1 cellular context compared by ENCODE assay signal in genomic region chr7:154676422-154677073, GRCh38.
A peak's percentile ranks its signal among the peaks of the same experiment; 100 is the strongest.
TF ChIP-seq lines count a peak whose summit lies in the region.

No MANE protein-coding gene starts in this region.

TF ChIP-seq in K562, 482 proteins besides CTCF, POLR2A, EP300 and RAD21 (continued from another document and continues in another):
- TF ChIP-seq, protein P1, sequence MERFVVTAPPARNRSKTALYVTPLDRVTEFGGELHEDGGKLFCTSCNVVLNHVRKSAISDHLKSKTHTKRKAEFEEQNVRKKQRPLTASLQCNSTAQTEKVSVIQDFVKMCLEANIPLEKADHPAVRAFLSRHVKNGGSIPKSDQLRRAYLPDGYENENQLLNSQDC (CRISPR knock-in tag; IDR thresholded peaks at IDR 0.05): no peak
- 0 out of 2 replicates have a peak, but pooled peaks have one; percentile 17 for TF ChIP-seq ZNF134 (CRISPR knock-in tag; conservative IDR thresholded peaks at IDR 0.05)
- TF ChIP-seq BDP1 (IDR thresholded peaks at IDR 0.05; ENCODE audit: insufficient read depth, insufficient read length): no peak
- peak; percentile 55; the same call in 1 of the 2 replicates for TF ChIP-seq JUNB (CRISPR knock-in tag; conservative IDR thresholded peaks at IDR 0.05)
- TF ChIP-seq ZNF551 (CRISPR knock-in tag; IDR thresholded peaks at IDR 0.05): no peak
- TF ChIP-seq ZNF140 (CRISPR knock-in tag; IDR thresholded peaks at IDR 0.05): no peak
- TF ChIP-seq STAT6 (CRISPR knock-in tag; IDR thresholded peaks at IDR 0.05): 0 out of 2 replicates have a peak, but pooled peaks have one; percentile 74
- no peak for TF ChIP-seq THRAP3 (IDR thresholded peaks at IDR 0.05; ENCODE audit: borderline replicate concordance)
- peak; percentile 82 for TF ChIP-seq ZBTB33 (CRISPR knock-in tag; IDR thresholded peaks at IDR 0.05)
- 0 out of 2 replicates have a peak, but pooled peaks have one; percentile 17 for TF ChIP-seq ZNF324 (CRISPR knock-in tag; IDR thresholded peaks at IDR 0.05)
- TF ChIP-seq ZNF124 (CRISPR knock-in tag; IDR thresholded peaks at IDR 0.05): no peak
- TF ChIP-seq, protein P2, sequence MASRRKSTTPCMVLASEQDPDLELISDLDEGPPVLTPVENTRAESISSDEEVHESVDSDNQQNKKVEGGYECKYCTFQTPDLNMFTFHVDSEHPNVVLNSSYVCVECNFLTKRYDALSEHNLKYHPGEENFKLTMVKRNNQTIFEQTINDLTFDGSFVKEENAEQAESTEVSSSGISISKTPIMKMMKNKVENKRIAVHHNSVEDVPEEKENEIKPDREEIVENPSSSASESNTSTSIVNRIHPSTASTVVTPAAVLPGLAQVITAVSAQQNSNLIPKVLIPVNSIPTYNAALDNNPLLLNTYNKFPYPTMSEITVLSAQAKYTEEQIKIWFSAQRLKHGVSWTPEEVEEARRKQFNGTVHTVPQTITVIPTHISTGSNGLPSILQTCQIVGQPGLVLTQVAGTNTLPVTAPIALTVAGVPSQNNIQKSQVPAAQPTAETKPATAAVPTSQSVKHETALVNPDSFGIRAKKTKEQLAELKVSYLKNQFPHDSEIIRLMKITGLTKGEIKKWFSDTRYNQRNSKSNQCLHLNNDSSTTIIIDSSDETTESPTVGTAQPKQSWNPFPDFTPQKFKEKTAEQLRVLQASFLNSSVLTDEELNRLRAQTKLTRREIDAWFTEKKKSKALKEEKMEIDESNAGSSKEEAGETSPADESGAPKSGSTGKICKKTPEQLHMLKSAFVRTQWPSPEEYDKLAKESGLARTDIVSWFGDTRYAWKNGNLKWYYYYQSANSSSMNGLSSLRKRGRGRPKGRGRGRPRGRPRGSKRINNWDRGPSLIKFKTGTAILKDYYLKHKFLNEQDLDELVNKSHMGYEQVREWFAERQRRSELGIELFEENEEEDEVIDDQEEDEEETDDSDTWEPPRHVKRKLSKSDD (conservative IDR thresholded peaks at IDR 0.05; ENCODE audit: low read length): no peak
- TF ChIP-seq SIN3B (IDR thresholded peaks at IDR 0.05; ENCODE audit: low read depth): peak; percentile 38; the same call in 1 of the 2 replicates
- no peak for TF ChIP-seq ILK (tag; IDR thresholded peaks at IDR 0.05; ENCODE audit: borderline replicate concordance, low read depth)
- TF ChIP-seq SIN3A (IDR thresholded peaks at IDR 0.05; ENCODE audit: borderline replicate concordance in 2 of 2, control insufficient read depth in 1 of 2, low read depth in 2 of 2, low read length in 2 of 2): no peak; a peak in 1 of 4 replicates
- TF ChIP-seq NR2C1 (IDR thresholded peaks at IDR 0.05): peak; percentile 68
- TF ChIP-seq NR2C1 (tag; IDR thresholded peaks at IDR 0.05): peak; percentile 58; the same call in 1 of the 2 replicates
- TF ChIP-seq ZNF239 (CRISPR knock-in tag; IDR thresholded peaks at IDR 0.05): peak; percentile 37; the same call in 1 of the 2 replicates
- peak; percentile 97 for TF ChIP-seq NBN (IDR thresholded peaks at IDR 0.05; ENCODE audit: low read depth)
- TF ChIP-seq, protein P3, sequence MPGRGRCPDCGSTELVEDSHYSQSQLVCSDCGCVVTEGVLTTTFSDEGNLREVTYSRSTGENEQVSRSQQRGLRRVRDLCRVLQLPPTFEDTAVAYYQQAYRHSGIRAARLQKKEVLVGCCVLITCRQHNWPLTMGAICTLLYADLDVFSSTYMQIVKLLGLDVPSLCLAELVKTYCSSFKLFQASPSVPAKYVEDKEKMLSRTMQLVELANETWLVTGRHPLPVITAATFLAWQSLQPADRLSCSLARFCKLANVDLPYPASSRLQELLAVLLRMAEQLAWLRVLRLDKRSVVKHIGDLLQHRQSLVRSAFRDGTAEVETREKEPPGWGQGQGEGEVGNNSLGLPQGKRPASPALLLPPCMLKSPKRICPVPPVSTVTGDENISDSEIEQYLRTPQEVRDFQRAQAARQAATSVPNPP (IDR thresholded peaks at IDR 0.05; ENCODE audit: borderline replicate concordance, insufficient read depth, insufficient read length): no peak
- TF ChIP-seq, protein P4, sequence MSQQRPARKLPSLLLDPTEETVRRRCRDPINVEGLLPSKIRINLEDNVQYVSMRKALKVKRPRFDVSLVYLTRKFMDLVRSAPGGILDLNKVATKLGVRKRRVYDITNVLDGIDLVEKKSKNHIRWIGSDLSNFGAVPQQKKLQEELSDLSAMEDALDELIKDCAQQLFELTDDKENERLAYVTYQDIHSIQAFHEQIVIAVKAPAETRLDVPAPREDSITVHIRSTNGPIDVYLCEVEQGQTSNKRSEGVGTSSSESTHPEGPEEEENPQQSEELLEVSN (IDR thresholded peaks at IDR 0.05; ENCODE audit: borderline replicate concordance in 1 of 2, extremely low read depth in 1 of 2, insufficient read depth in 1 of 2, insufficient read length in 1 of 2, low read depth in 1 of 2, low read length in 1 of 2, poor library complexity in 1 of 2, severe bottlenecking in 1 of 2): peak; percentile 21 to 75
- TF ChIP-seq BRF1 (IDR thresholded peaks at IDR 0.05; ENCODE audit: borderline replicate concordance, extremely low read depth, insufficient read length): no peak
- TF ChIP-seq, protein P5, sequence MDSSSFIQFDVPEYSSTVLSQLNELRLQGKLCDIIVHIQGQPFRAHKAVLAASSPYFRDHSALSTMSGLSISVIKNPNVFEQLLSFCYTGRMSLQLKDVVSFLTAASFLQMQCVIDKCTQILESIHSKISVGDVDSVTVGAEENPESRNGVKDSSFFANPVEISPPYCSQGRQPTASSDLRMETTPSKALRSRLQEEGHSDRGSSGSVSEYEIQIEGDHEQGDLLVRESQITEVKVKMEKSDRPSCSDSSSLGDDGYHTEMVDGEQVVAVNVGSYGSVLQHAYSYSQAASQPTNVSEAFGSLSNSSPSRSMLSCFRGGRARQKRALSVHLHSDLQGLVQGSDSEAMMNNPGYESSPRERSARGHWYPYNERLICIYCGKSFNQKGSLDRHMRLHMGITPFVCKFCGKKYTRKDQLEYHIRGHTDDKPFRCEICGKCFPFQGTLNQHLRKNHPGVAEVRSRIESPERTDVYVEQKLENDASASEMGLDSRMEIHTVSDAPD (CRISPR knock-in tag; IDR thresholded peaks at IDR 0.05): no peak
- TF ChIP-seq FOXJ2 (tag; IDR thresholded peaks at IDR 0.05): 0 out of 2 replicates have a peak, but pooled peaks have one; percentile 51
- no peak for TF ChIP-seq GTF2A2 (tag; IDR thresholded peaks at IDR 0.05)
- TF ChIP-seq SRSF7 (optimal IDR thresholded peaks at IDR 0.05; ENCODE audit: low read depth, low read length): no peak
- peak; percentile 89 for TF ChIP-seq CBFA2T2 (conservative IDR thresholded peaks at IDR 0.05)
- peak; percentile 76 for TF ChIP-seq ATF3 (IDR thresholded peaks at IDR 0.05)
- peak; percentile 78 for TF ChIP-seq ATF3 (CRISPR knock-in tag; conservative IDR thresholded peaks at IDR 0.05)
- TF ChIP-seq NFATC3 (IDR thresholded peaks at IDR 0.05): no peak
- TF ChIP-seq ZBTB43 (CRISPR knock-in tag; IDR thresholded peaks at IDR 0.05): no peak
- TF ChIP-seq ZNF24 (IDR thresholded peaks at IDR 0.05): peak; percentile 22; the same call in 1 of the 2 replicates
- TF ChIP-seq ZBED1 (IDR thresholded peaks at IDR 0.05): no peak
- TF ChIP-seq NR3C1 (CRISPR knock-in tag; IDR thresholded peaks at IDR 0.05): no peak
- TF ChIP-seq PYGO2 (tag; IDR thresholded peaks at IDR 0.05): no peak
- peak; percentile 75 for TF ChIP-seq JUND (IDR thresholded peaks at IDR 0.05; ENCODE audit: borderline replicate concordance, low read depth, low read length)
- TF ChIP-seq JUND (tag; IDR thresholded peaks at IDR 0.05; ENCODE audit: borderline replicate concordance, low read depth, low read length): peak; percentile 89; the same call in 2 of the 3 replicates
- peak; percentile 69; the same call in 1 of the 2 replicates for TF ChIP-seq MTA1 (IDR thresholded peaks at IDR 0.05; ENCODE audit: borderline replicate concordance)
- no peak for TF ChIP-seq PTTG1 (tag; IDR thresholded peaks at IDR 0.05; ENCODE audit: low read depth)
- TF ChIP-seq, protein P6, sequence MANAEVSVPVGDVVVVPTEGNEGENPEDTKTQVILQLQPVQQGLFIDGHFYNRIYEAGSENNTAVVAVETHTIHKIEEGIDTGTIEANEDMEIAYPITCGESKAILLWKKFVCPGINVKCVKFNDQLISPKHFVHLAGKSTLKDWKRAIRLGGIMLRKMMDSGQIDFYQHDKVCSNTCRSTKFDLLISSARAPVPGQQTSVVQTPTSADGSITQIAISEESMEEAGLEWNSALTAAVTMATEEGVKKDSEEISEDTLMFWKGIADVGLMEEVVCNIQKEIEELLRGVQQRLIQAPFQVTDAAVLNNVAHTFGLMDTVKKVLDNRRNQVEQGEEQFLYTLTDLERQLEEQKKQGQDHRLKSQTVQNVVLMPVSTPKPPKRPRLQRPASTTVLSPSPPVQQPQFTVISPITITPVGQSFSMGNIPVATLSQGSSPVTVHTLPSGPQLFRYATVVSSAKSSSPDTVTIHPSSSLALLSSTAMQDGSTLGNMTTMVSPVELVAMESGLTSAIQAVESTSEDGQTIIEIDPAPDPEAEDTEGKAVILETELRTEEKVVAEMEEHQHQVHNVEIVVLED (CRISPR knock-in tag; IDR thresholded peaks at IDR 0.05): peak; percentile 41
- TF ChIP-seq, protein P7, sequence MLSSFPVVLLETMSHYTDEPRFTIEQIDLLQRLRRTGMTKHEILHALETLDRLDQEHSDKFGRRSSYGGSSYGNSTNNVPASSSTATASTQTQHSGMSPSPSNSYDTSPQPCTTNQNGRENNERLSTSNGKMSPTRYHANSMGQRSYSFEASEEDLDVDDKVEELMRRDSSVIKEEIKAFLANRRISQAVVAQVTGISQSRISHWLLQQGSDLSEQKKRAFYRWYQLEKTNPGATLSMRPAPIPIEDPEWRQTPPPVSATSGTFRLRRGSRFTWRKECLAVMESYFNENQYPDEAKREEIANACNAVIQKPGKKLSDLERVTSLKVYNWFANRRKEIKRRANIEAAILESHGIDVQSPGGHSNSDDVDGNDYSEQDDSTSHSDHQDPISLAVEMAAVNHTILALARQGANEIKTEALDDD (IDR thresholded peaks at IDR 0.05): peak; percentile 57; the same call in 1 of the 2 replicates
- no peak for TF ChIP-seq GTF3C2 (IDR thresholded peaks at IDR 0.05; ENCODE audit: borderline replicate concordance, extremely low read depth, insufficient read length)
- no peak for TF ChIP-seq U2AF1 (optimal IDR thresholded peaks at IDR 0.05; ENCODE audit: low read depth, low read length)
